ENCODE assay signal across 9 cellular contexts in the genomic region with DNA sequence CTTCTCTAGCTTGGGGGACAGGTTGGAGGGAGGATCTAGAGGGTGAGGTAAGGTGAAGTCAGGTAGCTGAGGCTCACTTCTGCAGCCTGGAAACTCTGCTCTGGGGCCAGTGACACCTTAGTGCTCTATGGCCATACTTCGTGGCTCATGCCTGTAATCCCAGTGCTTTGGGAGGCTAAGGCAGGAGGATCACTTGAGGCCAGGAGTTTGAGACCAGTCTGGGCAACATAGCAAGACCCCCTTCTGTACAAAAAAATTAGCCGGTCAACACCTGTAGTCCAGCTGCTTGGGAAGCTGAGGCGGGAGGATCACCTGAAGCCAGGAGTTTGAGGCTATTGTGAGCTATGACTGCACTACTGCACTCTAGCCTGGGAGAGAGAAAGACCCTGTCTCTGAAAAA. TPM values are rescaled to one million over a fixed set of nuclear protein-coding genes. Genes with fewer than 3 reads are reported as not detected.
DNase-seq lines count a peak whose midpoint lies in the region; ATAC-seq, FAIRE-seq and TF ChIP-seq lines count a peak whose summit lies in the region.
"Had no signal": no experiment of that assay in that cellular context is flagged by ENCODE, and none has a peak within 500 bp of the region (broad histone marks: within the 10 kb centered on the region; RNA-seq: fewer than 3 reads in every experiment).

No MANE protein-coding gene starts in this region.

- H3K9me3 ChIP-seq in adrenal gland (replicated peaks in 1 of 3) (no peaks in the 10 kb centered on the region), HepG2 (ENCODE audit: low read length) (no peaks in the 10 kb centered on the region), suprapubic skin (no peaks in the 10 kb centered on the region)

- TF ChIP-seq CTCF in adrenal gland (IDR thresholded peaks at IDR 0.05) = no peak
- TF ChIP-seq CTCF in HepG2 (CRISPR knock-in tag; IDR thresholded peaks at IDR 0.05) = no peak
- TF ChIP-seq CTCF in suprapubic skin (IDR thresholded peaks at IDR 0.05) = no peak

- H3K4me1 Mint-ChIP-seq in IgD-negative memory B cell = peaks cover 9 to 18% (median 12%) of the 10 kb centered on the region in 3 donors

- no peak overlapping the region for H3K4me3 Mint-ChIP-seq in IgD-negative memory B cell
- H3K4me3 Mint-ChIP-seq: activated naive CD8-positive, alpha-beta T cell treated with anti-CD3 and anti-CD28 coated beads, Interleukin-2, amount 10 ng/mL, durations not matched to agents 7 days and 5 days; T-helper 1 cell treated with Interleukin-12 subunit alpha and Interleukin-12 subunit beta and Interleukin-4 antibody, amounts not matched to agents 30 μg/mL and 1 μg/mL, for 36 hours had no signal

- no peaks in the 10 kb centered on the region for H3K27me3 ChIP-seq in adrenal gland
- H3K27me3 ChIP-seq in HepG2 (ENCODE audit: control insufficient read depth in 1 of 2, insufficient read depth in 2 of 2, low read length in 2 of 2) = no peaks in the 10 kb centered on the region; a peak in 1 of 5 replicates
- H3K27me3 ChIP-seq in suprapubic skin = no peaks in the 10 kb centered on the region

- TF ChIP-seq POLR2A in adrenal gland (IDR thresholded peaks at IDR 0.05) (no peak), HepG2 (IDR thresholded peaks at IDR 0.05; ENCODE audit: insufficient read depth in 1 of 2, low read depth in 2 of 2, low read length in 2 of 2) (no peak), suprapubic skin (IDR thresholded peaks at IDR 0.05) (no peak)

- H3K27ac Mint-ChIP-seq in IgD-negative memory B cell = peak overlapping the region in 2 of 3 donors; percentile 42 to 65
- H3K27ac Mint-ChIP-seq: activated naive CD8-positive, alpha-beta T cell treated with anti-CD3 and anti-CD28 coated beads, Interleukin-2, amount 10 ng/mL, durations not matched to agents 7 days and 5 days; T-helper 1 cell treated with Interleukin-12 subunit alpha and Interleukin-12 subunit beta and Interleukin-4 antibody, amounts not matched to agents 30 μg/mL and 1 μg/mL, for 36 hours had no signal

- no peaks in the 10 kb centered on the region for H3K9me3 Mint-ChIP-seq in IgD-negative memory B cell
- H3K9me3 Mint-ChIP-seq: activated naive CD8-positive, alpha-beta T cell treated with anti-CD3 and anti-CD28 coated beads, Interleukin-2, amount 10 ng/mL, durations not matched to agents 7 days and 5 days; T-helper 1 cell treated with Interleukin-12 subunit alpha and Interleukin-12 subunit beta and Interleukin-4 antibody, amounts not matched to agents 30 μg/mL and 1 μg/mL, for 36 hours had no signal

- ATAC-seq in HepG2 (no peak), GM19463 (IDR thresholded peaks at IDR 0.05; ENCODE audit: unreplicated experiment) (no peak)

- peaks cover 95% of the 10 kb centered on the region for H3K79me2 ChIP-seq in HepG2 (ENCODE audit: insufficient read depth, low read length)

- peaks cover 4% of the 10 kb centered on the region; the same call in 1 of the 2 replicates for H4K20me1 ChIP-seq in HepG2 (ENCODE audit: insufficient read depth, low read length)

- peak overlapping the region; percentile 48 for H3K9ac ChIP-seq in HepG2 (ENCODE audit: insufficient read depth, low read depth, low read length)

- POLR2A ChIA-PET in HepG2 (lab: Yijun Ruan, JAX) = interaction anchor here (2.1 to 4.8 kb wide), 3 partner anchors 8 to 21 kb away, joined by 14 to 108 read pairs (median 56); no protein-coding TSS in a partner anchor

- DNase-seq in adrenal gland (no peak), HepG2 (ENCODE audit: low spot score) (no peak), suprapubic skin (ENCODE audit: low spot score in 2 of 2) (no peak), hypothalamus (lab: John Stamatoyannopoulos, UW) (no peak), head of caudate nucleus (no peak)
- DNase-seq: activated naive CD8-positive, alpha-beta T cell treated with anti-CD3 and anti-CD28 coated beads, Interleukin-2, amount 10 ng/mL, durations not matched to agents 7 days and 5 days had no signal

- H3K36me3 ChIP-seq in adrenal gland (replicated peaks in 1 of 2) (no peaks in the 10 kb centered on the region), HepG2 (replicated peaks in 1 of 2; ENCODE audit: control insufficient read depth in 1 of 2, insufficient read depth in 2 of 2, low read length in 2 of 2) (peaks cover 1 to 11% of the 10 kb centered on the region in 2 experiments; a peak in 4 of 5 replicates), suprapubic skin (no peaks in the 10 kb centered on the region)

- H3K4me3 ChIP-seq in adrenal gland (peak overlapping the region in 1 of 4 donors; percentile 85), HepG2 (replicated peaks in 1 of 3; ENCODE audit: insufficient read depth in 1 of 3, low read depth in 2 of 3, low read length in 3 of 3) (peak overlapping the region in 1 of 3 experiments; percentile 38; a peak in 2 of 6 replicates), suprapubic skin (peak overlapping the region; percentile 100)

- CTCF ChIA-PET in HepG2 (lab: Yijun Ruan, JAX; ENCODE audit: low intra/inter-chr PET ratio, low total read pairs) = no interaction called here

- BruUV-seq in HepG2 (replicated peaks; lab: Mats Ljungman, UMichigan) = no TSS peak

- peaks cover 1% of the 10 kb centered on the region for H3K36me3 Mint-ChIP-seq in IgD-negative memory B cell
- H3K36me3 Mint-ChIP-seq: activated naive CD8-positive, alpha-beta T cell treated with anti-CD3 and anti-CD28 coated beads, Interleukin-2, amount 10 ng/mL, durations not matched to agents 7 days and 5 days had no signal

- H3K27ac ChIP-seq in adrenal gland (peak overlapping the region in 4 of 5 donors; percentile 79 to 99 (median 95)), HepG2 (ENCODE audit: extremely low read length, insufficient read depth, low read length) (peak overlapping the region; percentile 91), suprapubic skin (peak overlapping the region; percentile 100)

- H3K4me1 ChIP-seq in adrenal gland (replicated peaks in 1 of 2) (peaks cover 87 to 89% of the 10 kb centered on the region in 2 donors), HepG2 (ENCODE audit: insufficient read depth, low read length) (peaks cover 91% of the 10 kb centered on the region), suprapubic skin (peaks cover 82% of the 10 kb centered on the region)

- H2AFZ ChIP-seq in HepG2 (ENCODE audit: low read length) = no peak overlapping the region

- H3K4me2 ChIP-seq in HepG2 (ENCODE audit: low read depth, low read length) = peak overlapping the region; percentile 68

- TF ChIP-seq EP300 in HepG2 (IDR thresholded peaks at IDR 0.05; ENCODE audit: low read depth in 2 of 2, low read length in 2 of 2) (no peak), HepG2 (CRISPR knock-in tag; IDR thresholded peaks at IDR 0.05; ENCODE audit: borderline replicate concordance) (no peak), suprapubic skin (IDR thresholded peaks at IDR 0.05) (no peak)

- intact Hi-C loops in adrenal gland (cut with DNase I) = no loop called here
- intact Hi-C loops in HepG2 (cut with micrococcal nuclease; ENCODE audit: unreplicated experiment) = no loop called here
- intact Hi-C loops in head of caudate nucleus (cut with DNase I) = no loop called here

- FAIRE-seq in HepG2 (lab: Jason Lieb, UNC) = no peak

- in situ Hi-C loops in HepG2 (cut with HindIII; ENCODE audit: extremely low pct_ligation_motif_present, low pct_unique_long_range_greater_than_20kb) = no loop called here

- peaks cover 23% of the 10 kb centered on the region for H3K27me3 Mint-ChIP-seq in IgD-negative memory B cell

- no peak for TF ChIP-seq RAD21 in HepG2 (CRISPR knock-in tag; IDR thresholded peaks at IDR 0.05)

- 78 to 100% (median 85%) methylated on average over 2 to 3 of the region's 3 CpGs for WGBS in adrenal gland, 4 donors
- whole genome bisulfite sequencing in HepG2 (ENCODE audit: low lambda C conversion rate) = 100% methylated on average over 3 of the region's 3 CpGs
- 78% methylated on average over 1 of the region's 3 CpGs for WGBS in suprapubic skin

RNA-seq across cellular contexts. Expression of a gene that starts 5.8 kb away (rescaled TPM):
- polyA plus RNA-seq in IgD-negative memory B cell = 5.7 TPM
- total RNA-seq in adrenal gland = 100 to 1,000 TPM; 231 to 591 (median 395) TPM
- polyA plus RNA-seq in adrenal gland = 100 to 1,000 TPM; 140 to 458 (median 374) TPM
- 190 and 225 TPM in 2 replicates for total RNA-seq in HepG2 (2016; rRNA removed; fragmentation: Illumina TruSeq; extraction: Trizol)
- total RNA-seq in HepG2 (2016; cell fraction: cytosol; rRNA removed; fragmentation: Illumina TruSeq; extraction: Trizol; ENCODE audit: low read depth) = 16.7 and 20.3 TPM in 2 replicates
- 150 and 214 TPM in 2 replicates for total RNA-seq in HepG2 (2016; cell fraction: insoluble cytoplasmic fraction; rRNA removed; fragmentation: Illumina TruSeq; extraction: Trizol)
- 22.8 and 26.6 TPM in 2 replicates for total RNA-seq in HepG2 (2016; cell fraction: membrane; rRNA removed; fragmentation: Illumina TruSeq; extraction: Trizol)
- 106 and 117 TPM in 2 replicates for total RNA-seq in HepG2 (2016; cell fraction: nucleus; rRNA removed; fragmentation: Illumina TruSeq; extraction: Trizol)
- polyA plus RNA-seq in HepG2 (2011; rRNA removed) = 107 and 110 TPM in 2 replicates
- polyA plus RNA-seq in HepG2 (2011; cell fraction: cytosol; rRNA removed) = 79.6 and 122 TPM in 2 replicates
- polyA plus RNA-seq in HepG2 (2011; cell fraction: nucleus; rRNA removed) = 236 and 366 TPM in 2 replicates
- 86.7 and 101 TPM in 2 replicates for polyA plus RNA-seq in HepG2 (2012)
- 11.1 and 13.2 TPM in 2 replicates for polyA plus RNA-seq in HepG2 (2016; cell fraction: cytosol; fragmentation: Illumina TruSeq; extraction: Trizol; ENCODE audit: low read depth)
- 143 and 179 TPM in 2 replicates for polyA plus RNA-seq in HepG2 (2016; cell fraction: insoluble cytoplasmic fraction; fragmentation: Illumina TruSeq; extraction: Trizol; ENCODE audit: low read depth)
- 12.6 and 16.9 TPM in 2 replicates for polyA plus RNA-seq in HepG2 (2016; cell fraction: membrane; fragmentation: Illumina TruSeq; extraction: Trizol; ENCODE audit: low read depth)
- 177 and 182 TPM in 2 replicates for polyA plus RNA-seq in HepG2 (2016; cell fraction: nucleus; fragmentation: Illumina TruSeq; extraction: Trizol; ENCODE audit: insufficient read depth, low read depth)
- 159 and 307 TPM in 2 replicates for polyA minus RNA-seq in HepG2 (2011; rRNA and poly(A)+ RNA removed; ENCODE audit: low replicate concordance)
- polyA minus RNA-seq in HepG2 (2011; cell fraction: cytosol; rRNA and poly(A)+ RNA removed) = 120 and 130 TPM in 2 replicates
- 67.7 and 70.4 TPM in 2 replicates for polyA minus RNA-seq in HepG2 (2011; cell fraction: nucleus; rRNA and poly(A)+ RNA removed)
- 100 to 1,000 TPM; 574 to 977 (median 714) TPM for total RNA-seq in suprapubic skin

RNA-seq across cellular contexts. Expression of a gene that starts 33.1 kb away (rescaled TPM):
- polyA plus RNA-seq in IgD-negative memory B cell (11.0 TPM), adrenal gland (1 to 10 TPM in 2 of 3 donors, under 1 TPM in 1; 0.93 to 3.1 (median 2.4) TPM), HepG2 (2011; rRNA removed) (0.14 and 0.20 TPM in 2 replicates)
- total RNA-seq in adrenal gland (1 to 10 TPM in 6 of 8 donors, under 1 TPM in 2; 0.30 to 4.8 (median 1.6) TPM), HepG2 (2016; rRNA removed; fragmentation: Illumina TruSeq; extraction: Trizol) (0.09 TPM in 1 of 2 replicates, not detected in the other), suprapubic skin (10 to 100 TPM; 43.8 to 61.2 (median 50.2) TPM)
- not detected in 2 replicates for total RNA-seq in HepG2 (2016; cell fraction: cytosol; rRNA removed; fragmentation: Illumina TruSeq; extraction: Trizol; ENCODE audit: low read depth)
- total RNA-seq in HepG2 (2016; cell fraction: insoluble cytoplasmic fraction; rRNA removed; fragmentation: Illumina TruSeq; extraction: Trizol) = 0.15 TPM in 1 of 2 replicates, not detected in the other
- total RNA-seq in HepG2 (2016; cell fraction: membrane; rRNA removed; fragmentation: Illumina TruSeq; extraction: Trizol) = not detected in 2 replicates
- 0.13 TPM in 1 of 2 replicates, not detected in the other for total RNA-seq in HepG2 (2016; cell fraction: nucleus; rRNA removed; fragmentation: Illumina TruSeq; extraction: Trizol)
- 0.08 and 0.09 TPM in 2 replicates for polyA plus RNA-seq in HepG2 (2011; cell fraction: cytosol; rRNA removed)
- 0.21 and 0.61 TPM in 2 replicates for polyA plus RNA-seq in HepG2 (2011; cell fraction: nucleus; rRNA removed)
- 0.19 and 0.21 TPM in 2 replicates for polyA plus RNA-seq in HepG2 (2012)
- polyA plus RNA-seq in HepG2 (2016; cell fraction: cytosol; fragmentation: Illumina TruSeq; extraction: Trizol; ENCODE audit: low read depth) = not detected in 2 replicates
- 0.45 TPM in 1 of 2 replicates, not detected in the other for polyA plus RNA-seq in HepG2 (2016; cell fraction: insoluble cytoplasmic fraction; fragmentation: Illumina TruSeq; extraction: Trizol; ENCODE audit: low read depth)
- not detected in 2 replicates for polyA plus RNA-seq in HepG2 (2016; cell fraction: membrane; fragmentation: Illumina TruSeq; extraction: Trizol; ENCODE audit: low read depth)
- 0.15 TPM in 1 of 2 replicates, not detected in the other for polyA plus RNA-seq in HepG2 (2016; cell fraction: nucleus; fragmentation: Illumina TruSeq; extraction: Trizol; ENCODE audit: insufficient read depth, low read depth)
- polyA minus RNA-seq in HepG2 (2011; rRNA and poly(A)+ RNA removed; ENCODE audit: low replicate concordance) = 0.88 and 18.6 TPM in 2 replicates
- polyA minus RNA-seq in HepG2 (2011; cell fraction: cytosol; rRNA and poly(A)+ RNA removed) = not detected in 2 replicates
- polyA minus RNA-seq in HepG2 (2011; cell fraction: nucleus; rRNA and poly(A)+ RNA removed) = 0.39 TPM in 1 of 2 replicates, not detected in the other

RNA-seq across cellular contexts. Expression of a gene that starts 38.1 kb away (rescaled TPM):
- polyA plus RNA-seq in IgD-negative memory B cell = 0.05 TPM
- total RNA-seq in adrenal gland = 1 to 10 TPM in 3 of 8 donors, under 1 TPM in 5; 0.09 to 2.1 (median 0.50) TPM
- under 1 TPM; 0.17 to 0.27 (median 0.24) TPM for polyA plus RNA-seq in adrenal gland
- total RNA-seq in HepG2 (2016; rRNA removed; fragmentation: Illumina TruSeq; extraction: Trizol) = 7.6 TPM in 2 replicates
- total RNA-seq in HepG2 (2016; cell fraction: cytosol; rRNA removed; fragmentation: Illumina TruSeq; extraction: Trizol; ENCODE audit: low read depth) = 1.4 and 2.5 TPM in 2 replicates
- 5.3 and 7.9 TPM in 2 replicates for total RNA-seq in HepG2 (2016; cell fraction: insoluble cytoplasmic fraction; rRNA removed; fragmentation: Illumina TruSeq; extraction: Trizol)
- total RNA-seq in HepG2 (2016; cell fraction: membrane; rRNA removed; fragmentation: Illumina TruSeq; extraction: Trizol) = 4.5 and 7.8 TPM in 2 replicates
- total RNA-seq in HepG2 (2016; cell fraction: nucleus; rRNA removed; fragmentation: Illumina TruSeq; extraction: Trizol) = 6.2 and 7.5 TPM in 2 replicates
- polyA plus RNA-seq in HepG2 (2011; rRNA removed) = 9.0 and 9.1 TPM in 2 replicates
- 7.3 and 8.1 TPM in 2 replicates for polyA plus RNA-seq in HepG2 (2011; cell fraction: cytosol; rRNA removed)
- 11.9 and 12.9 TPM in 2 replicates for polyA plus RNA-seq in HepG2 (2011; cell fraction: nucleus; rRNA removed)
- 4.3 and 9.1 TPM in 2 replicates for polyA plus RNA-seq in HepG2 (2012)
- polyA plus RNA-seq in HepG2 (2016; cell fraction: cytosol; fragmentation: Illumina TruSeq; extraction: Trizol; ENCODE audit: low read depth) = 2.9 and 3.3 TPM in 2 replicates
- polyA plus RNA-seq in HepG2 (2016; cell fraction: insoluble cytoplasmic fraction; fragmentation: Illumina TruSeq; extraction: Trizol; ENCODE audit: low read depth) = 10.7 and 11.1 TPM in 2 replicates
- polyA plus RNA-seq in HepG2 (2016; cell fraction: membrane; fragmentation: Illumina TruSeq; extraction: Trizol; ENCODE audit: low read depth) = 4.7 and 6.0 TPM in 2 replicates
- 14.7 and 15.4 TPM in 2 replicates for polyA plus RNA-seq in HepG2 (2016; cell fraction: nucleus; fragmentation: Illumina TruSeq; extraction: Trizol; ENCODE audit: insufficient read depth, low read depth)
- 2.3 and 13.0 TPM in 2 replicates for polyA minus RNA-seq in HepG2 (2011; rRNA and poly(A)+ RNA removed; ENCODE audit: low replicate concordance)
- polyA minus RNA-seq in HepG2 (2011; cell fraction: cytosol; rRNA and poly(A)+ RNA removed) = 10.6 and 11.8 TPM in 2 replicates
- polyA minus RNA-seq in HepG2 (2011; cell fraction: nucleus; rRNA and poly(A)+ RNA removed) = 4.1 and 6.2 TPM in 2 replicates
- total RNA-seq in suprapubic skin = 1 to 10 TPM in 2 of 4 donors, under 1 TPM in 2; 0.42 to 2.7 (median 1.0) TPM

RNA-seq across cellular contexts. Expression of a gene that starts 59.4 kb away (rescaled TPM):
- 2.9 TPM for polyA plus RNA-seq in IgD-negative memory B cell
- total RNA-seq in adrenal gland = under 1 TPM in 1 of 8 donors, not detected in 7; 0.38 TPM
- polyA plus RNA-seq in adrenal gland = under 1 TPM in 2 of 3 donors, not detected in 1; 0.17 to 0.48 TPM
- 0.20 TPM in 1 of 2 replicates, not detected in the other for total RNA-seq in HepG2 (2016; rRNA removed; fragmentation: Illumina TruSeq; extraction: Trizol)
- not detected in 2 replicates for total RNA-seq in HepG2 (2016; cell fraction: cytosol; rRNA removed; fragmentation: Illumina TruSeq; extraction: Trizol; ENCODE audit: low read depth)
- total RNA-seq in HepG2 (2016; cell fraction: insoluble cytoplasmic fraction; rRNA removed; fragmentation: Illumina TruSeq; extraction: Trizol) = 0.17 TPM in 1 of 2 replicates, not detected in the other
- 0.17 TPM in 1 of 2 replicates, not detected in the other for total RNA-seq in HepG2 (2016; cell fraction: membrane; rRNA removed; fragmentation: Illumina TruSeq; extraction: Trizol)
- not detected in 2 replicates for total RNA-seq in HepG2 (2016; cell fraction: nucleus; rRNA removed; fragmentation: Illumina TruSeq; extraction: Trizol)
- polyA plus RNA-seq in HepG2 (2011; rRNA removed) = 0.12 and 0.22 TPM in 2 replicates
- polyA plus RNA-seq in HepG2 (2011; cell fraction: cytosol; rRNA removed) = 0.12 and 0.21 TPM in 2 replicates
- polyA plus RNA-seq in HepG2 (2011; cell fraction: nucleus; rRNA removed) = 0.33 and 0.37 TPM in 2 replicates
- 0.33 and 0.34 TPM in 2 replicates for polyA plus RNA-seq in HepG2 (2012)
- polyA plus RNA-seq in HepG2 (2016; cell fraction: cytosol; fragmentation: Illumina TruSeq; extraction: Trizol; ENCODE audit: low read depth) = not detected in 2 replicates
- not detected in 2 replicates for polyA plus RNA-seq in HepG2 (2016; cell fraction: insoluble cytoplasmic fraction; fragmentation: Illumina TruSeq; extraction: Trizol; ENCODE audit: low read depth)
- not detected in 2 replicates for polyA plus RNA-seq in HepG2 (2016; cell fraction: membrane; fragmentation: Illumina TruSeq; extraction: Trizol; ENCODE audit: low read depth)
- not detected in 2 replicates for polyA plus RNA-seq in HepG2 (2016; cell fraction: nucleus; fragmentation: Illumina TruSeq; extraction: Trizol; ENCODE audit: insufficient read depth, low read depth)
- not detected in 2 replicates for polyA minus RNA-seq in HepG2 (2011; rRNA and poly(A)+ RNA removed; ENCODE audit: low replicate concordance)
- not detected in 2 replicates for polyA minus RNA-seq in HepG2 (2011; cell fraction: cytosol; rRNA and poly(A)+ RNA removed)
- not detected in 2 replicates for polyA minus RNA-seq in HepG2 (2011; cell fraction: nucleus; rRNA and poly(A)+ RNA removed)
- 100 to 1,000 TPM; 150 to 284 (median 205) TPM for total RNA-seq in suprapubic skin

Comparison
In these comparisons a context has a peak if more than half of its experiments do, and no peak if none do; other contexts are left out.
1. RNA of a gene that starts 33.1 kb away (total RNA-seq): 43.8 to 61.2 TPM in suprapubic skin; 0.30 to 4.8 TPM in adrenal gland and 0.09 to 0.15 TPM in HepG2; every median in the first group is over 4 times any median in the second.
2. Peak in every context shown above with its lines, with median percentiles within 50 percentile points of each other: H3K27ac ChIP-seq.